ENCODE assay signal across 10 cellular contexts in the genomic region with DNA sequence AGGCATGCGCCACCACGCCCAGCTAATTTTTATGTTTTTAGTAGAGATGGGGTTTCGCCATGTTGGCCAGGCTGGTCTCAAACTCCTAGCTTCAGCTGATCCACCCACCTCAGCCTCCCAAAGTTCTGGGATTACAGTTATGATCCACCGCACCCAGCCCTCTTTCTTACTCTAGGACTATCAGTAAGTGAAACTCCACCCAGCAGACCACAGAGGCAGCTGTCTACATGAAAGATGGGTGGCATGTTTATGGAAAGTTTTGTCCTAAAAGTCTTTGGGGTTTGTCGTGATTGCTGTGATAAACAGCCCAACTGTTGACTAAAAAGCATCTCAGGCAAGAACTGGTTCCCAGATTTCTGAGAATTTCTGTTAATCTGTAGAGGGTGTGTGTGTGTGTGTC. TPM values are rescaled to one million over a fixed set of nuclear protein-coding genes. Genes with fewer than 3 reads are reported as not detected.
DNase-seq lines count a peak whose midpoint lies in the region; ATAC-seq and TF ChIP-seq lines count a peak whose summit lies in the region.
"Had no signal": no experiment of that assay in that cellular context is flagged by ENCODE, and none has a peak within 500 bp of the region (broad histone marks: within the 10 kb centered on the region; RNA-seq: fewer than 3 reads in every experiment).

No MANE protein-coding gene starts in this region.

- POLR2A ChIA-PET in naive thymus-derived CD8-positive, alpha-beta T cell (lab: Charles Lee) = interaction anchor here (0.7 to 2.5 kb wide), 5 partner anchors 9 to 43 kb away, joined by 3 to 10 read pairs (median 3); a partner anchor contains a TSS

- H3K56ac ChIP-seq in mesendoderm (ENCODE audit: low read length) = no peak overlapping the region

- no peaks in the 10 kb centered on the region for H3K9me3 ChIP-seq in aorta (ENCODE audit: control insufficient read depth, low read length)

- DNase-seq in stimulated activated CD4-positive, alpha-beta T cell treated with anti-CD3 and anti-CD28 coated beads, Interleukin-4, amount 100 ng/mL, for 24 hours = peak; percentile 28
- DNase-seq in stimulated activated CD4-positive, alpha-beta T cell treated with anti-CD3 and anti-CD28 coated beads, Interleukin-12 subunit alpha, Interleukin-12 subunit beta, amount 100 ng/mL, for 4 hours = no peak
- no peak for DNase-seq in activated naive CD8-positive, alpha-beta T cell treated with anti-CD3 and anti-CD28 coated beads, Interleukin-2, amount 50 U/mL, for 24 hours
- peak in 2 of 10 donors; percentile 15 to 22 for DNase-seq in naive thymus-derived CD8-positive, alpha-beta T cell
- DNase-seq in aorta (no peak), mesendoderm (no peak), foreskin keratinocyte (no peak)

- H3K23ac ChIP-seq in mesendoderm (ENCODE audit: low read length) = no peak overlapping the region

- H3K36me3 ChIP-seq in aorta (ENCODE audit: control insufficient read depth in 1 of 2, insufficient read depth in 2 of 2, low read length in 1 of 2) (no peaks in the 10 kb centered on the region), mesendoderm (ENCODE audit: control insufficient read depth, insufficient read depth, low read length) (no peaks in the 10 kb centered on the region)

- peak overlapping the region; percentile 0 to 62 for H3K27ac ChIP-seq in aorta (ENCODE audit: low read depth in 1 of 2, low read length in 2 of 2)
- H3K27ac ChIP-seq in mesendoderm (ENCODE audit: low read depth, low read length) = no peak overlapping the region
- H3K27ac ChIP-seq in foreskin keratinocyte = no peak overlapping the region

- no peak overlapping the region for H2AK5ac ChIP-seq in mesendoderm (ENCODE audit: low read length)

- peaks cover 37% of the 10 kb centered on the region for H3K36me3 Mint-ChIP-seq in activated naive CD8-positive, alpha-beta T cell treated with anti-CD3 and anti-CD28 coated beads, Interleukin-2, amount 50 U/mL, for 24 hours (ENCODE audit: low read depth)
- peaks cover 0 to 50% (median 9%) of the 10 kb centered on the region in 3 donors for H3K36me3 Mint-ChIP-seq in naive thymus-derived CD8-positive, alpha-beta T cell

- no peaks in the 10 kb centered on the region for H3K27me3 Mint-ChIP-seq in activated naive CD8-positive, alpha-beta T cell treated with anti-CD3 and anti-CD28 coated beads, Interleukin-2, amount 50 U/mL, for 24 hours
- no peaks in the 10 kb centered on the region for H3K27me3 Mint-ChIP-seq in naive thymus-derived CD8-positive, alpha-beta T cell

- no peaks in the 10 kb centered on the region for H3K9me3 Mint-ChIP-seq in activated naive CD8-positive, alpha-beta T cell treated with anti-CD3 and anti-CD28 coated beads, Interleukin-2, amount 50 U/mL, for 24 hours
- H3K9me3 Mint-ChIP-seq in naive thymus-derived CD8-positive, alpha-beta T cell = no peaks in the 10 kb centered on the region

- H2BK5ac ChIP-seq in mesendoderm (ENCODE audit: low read length) = no peak overlapping the region

- H3K4me1 Mint-ChIP-seq in activated naive CD8-positive, alpha-beta T cell treated with anti-CD3 and anti-CD28 coated beads, Interleukin-2, amount 50 U/mL, for 24 hours = peaks cover 76% of the 10 kb centered on the region
- peaks cover 44 to 84% (median 82%) of the 10 kb centered on the region in 4 donors for H3K4me1 Mint-ChIP-seq in naive thymus-derived CD8-positive, alpha-beta T cell

- peak overlapping the region; percentile 61 for H3K4me3 Mint-ChIP-seq in activated naive CD8-positive, alpha-beta T cell treated with anti-CD3 and anti-CD28 coated beads, Interleukin-2, amount 50 U/mL, for 24 hours
- peak overlapping the region; percentile 21 to 93 (median 76) for H3K4me3 Mint-ChIP-seq in naive thymus-derived CD8-positive, alpha-beta T cell

- peaks cover 8 to 11% of the 10 kb centered on the region in 2 donors for H3K4me1 ChIP-seq in aorta (ENCODE audit: control insufficient read depth in 1 of 2, insufficient read depth in 2 of 2, low read length in 2 of 2)
- no peaks in the 10 kb centered on the region for H3K4me1 ChIP-seq in mesendoderm (ENCODE audit: control insufficient read depth, low read depth, low read length)
- peaks cover 20% of the 10 kb centered on the region for H3K4me1 ChIP-seq in foreskin keratinocyte

- 74 to 76% methylated on average over 5 of the region's 5 CpGs for WGBS in aorta, 2 donors
- no CpG with 5 or more reads among the region's 5 CpGs for WGBS in mesendoderm (ENCODE audit: extremely low coverage, insufficient coverage, low lambda C conversion rate)

- H3K79me2 ChIP-seq in mesendoderm (ENCODE audit: control insufficient read depth, insufficient read depth, low read length) = no peaks in the 10 kb centered on the region

- no peaks in the 10 kb centered on the region for H3K79me1 ChIP-seq in mesendoderm (ENCODE audit: low read length)

- no peak for TF ChIP-seq CTCF in foreskin keratinocyte (conservative IDR thresholded peaks at IDR 0.05)

- H3K4me2 ChIP-seq in mesendoderm (ENCODE audit: low read length) = no peak overlapping the region

- no peak overlapping the region for H3K18ac ChIP-seq in mesendoderm (ENCODE audit: low read length)

- H2BK120ac ChIP-seq in mesendoderm (ENCODE audit: low read depth, low read length) = no peak overlapping the region

- no peak overlapping the region for H3K4me3 ChIP-seq in aorta (ENCODE audit: low read length in 2 of 2)
- H3K4me3 ChIP-seq in mesendoderm (ENCODE audit: low read length) = no peak overlapping the region

- ATAC-seq in activated naive CD8-positive, alpha-beta T cell treated with anti-CD3 and anti-CD28 coated beads, Interleukin-2, amount 50 U/mL, for 24 hours = peak; percentile 32
- ATAC-seq in naive thymus-derived CD8-positive, alpha-beta T cell = peak in 1 of 2 donors; percentile 31
- ATAC-seq in aorta (ENCODE audit: low FRiP score) = no peak
- no peak for ATAC-seq in foreskin keratinocyte
- ATAC-seq in GM21528 (IDR thresholded peaks at IDR 0.05; ENCODE audit: low FRiP score, unreplicated experiment) = no peak
- ATAC-seq: HepG2 had no signal

- no peak overlapping the region for H4K5ac ChIP-seq in mesendoderm (ENCODE audit: low read length)

- no peak overlapping the region for H4K8ac ChIP-seq in mesendoderm (ENCODE audit: low read depth, low read length)

- intact Hi-C loops in aorta (cut with DNase I) = no loop called here

- H3K27me3 ChIP-seq in aorta (ENCODE audit: control insufficient read depth in 1 of 2, insufficient read depth in 2 of 2, low read length in 1 of 2) = no peaks in the 10 kb centered on the region
- H3K27me3 ChIP-seq in mesendoderm (ENCODE audit: insufficient read depth, low read length, poor library complexity) = no peaks in the 10 kb centered on the region
- H3K27me3 ChIP-seq in foreskin keratinocyte = no peaks in the 10 kb centered on the region

- H2BK15ac ChIP-seq in mesendoderm (replicated peaks; ENCODE audit: low read depth) = no peak overlapping the region

- H3K27ac Mint-ChIP-seq in activated naive CD8-positive, alpha-beta T cell treated with anti-CD3 and anti-CD28 coated beads, Interleukin-2, amount 50 U/mL, for 24 hours = peak overlapping the region; percentile 96
- H3K27ac Mint-ChIP-seq in naive thymus-derived CD8-positive, alpha-beta T cell = peak overlapping the region; percentile 79 to 98 (median 93)

- no peak overlapping the region for H3K4ac ChIP-seq in mesendoderm (ENCODE audit: low read depth, low read length)

- H3K9ac ChIP-seq in mesendoderm (ENCODE audit: low read length) = no peak overlapping the region

RNA-seq across cellular contexts. Expression of a gene that starts 10.9 kb away (rescaled TPM):
- 100 to 1,000 TPM; 109 to 111 TPM for total RNA-seq in naive thymus-derived CD8-positive, alpha-beta T cell
- polyA plus RNA-seq in naive thymus-derived CD8-positive, alpha-beta T cell = 100 to 1,000 TPM; 315 to 450 (median 375) TPM
- total RNA-seq in aorta (100 to 1,000 TPM; 129 to 205 TPM), foreskin keratinocyte (50.4 and 69.2 TPM in 2 replicates)
- polyA plus RNA-seq in aorta (100 to 1,000 TPM; 160 to 195 TPM), foreskin keratinocyte (40.9 and 52.1 TPM in 2 replicates)
- 21.1 TPM for polyA plus RNA-seq in mesendoderm (2013, experiment 1 of 2)
- 21.6 TPM for polyA plus RNA-seq in mesendoderm (2013, experiment 2 of 2)

RNA-seq across cellular contexts. Expression of a gene that starts 15.5 kb away (rescaled TPM):
- 10 to 100 TPM; 71.8 to 80.1 TPM for total RNA-seq in naive thymus-derived CD8-positive, alpha-beta T cell
- 10 to 100 TPM; 35.1 to 49.1 (median 45.5) TPM for polyA plus RNA-seq in naive thymus-derived CD8-positive, alpha-beta T cell
- total RNA-seq in aorta (10 to 100 TPM; 38.0 to 59.7 TPM), foreskin keratinocyte (62.2 and 68.7 TPM in 2 replicates)
- polyA plus RNA-seq in aorta (10 to 100 TPM; 32.2 to 38.3 TPM), foreskin keratinocyte (40.9 and 43.7 TPM in 2 replicates)
- polyA plus RNA-seq in mesendoderm (2013, experiment 1 of 2) = 54.4 TPM
- 53.9 TPM for polyA plus RNA-seq in mesendoderm (2013, experiment 2 of 2)

RNA-seq across cellular contexts. Expression of a gene that starts 26.8 kb away (rescaled TPM):
- total RNA-seq in naive thymus-derived CD8-positive, alpha-beta T cell = not detected
- under 1 TPM in 1 of 3 donors, not detected in 2; 0.06 TPM for polyA plus RNA-seq in naive thymus-derived CD8-positive, alpha-beta T cell
- total RNA-seq in aorta (under 1 TPM in 1 of 2 donors, not detected in 1; 0.12 TPM), foreskin keratinocyte (not detected in 2 replicates)
- polyA plus RNA-seq in aorta (not detected), foreskin keratinocyte (not detected in 2 replicates)
- not detected for polyA plus RNA-seq in mesendoderm (2013, experiment 1 of 2)
- not detected for polyA plus RNA-seq in mesendoderm (2013, experiment 2 of 2)
- total RNA-seq: dermis microvascular lymphatic vessel endothelial cell, HepG2 had no signal
- polyA plus RNA-seq: HepG2 had no signal

RNA-seq across cellular contexts. Expression of a gene that starts 43.5 kb away (rescaled TPM):
- 10 to 100 TPM; 38.5 to 43.7 TPM for total RNA-seq in naive thymus-derived CD8-positive, alpha-beta T cell
- polyA plus RNA-seq in naive thymus-derived CD8-positive, alpha-beta T cell = 10 to 100 TPM; 28.0 to 34.7 (median 34.6) TPM
- total RNA-seq in aorta = 10 to 100 TPM; 45.6 to 52.8 TPM
- polyA plus RNA-seq in aorta = 10 to 100 TPM in 1 of 2 donors, 1 to 10 TPM in 1; 7.4 to 14.8 TPM
- 10.9 TPM for polyA plus RNA-seq in mesendoderm (2013, experiment 1 of 2)
- polyA plus RNA-seq in mesendoderm (2013, experiment 2 of 2) = 11.2 TPM
- 23.6 and 29.2 TPM in 2 replicates for total RNA-seq in foreskin keratinocyte
- 3.7 and 4.0 TPM in 2 replicates for polyA plus RNA-seq in foreskin keratinocyte

Comparison
In these comparisons a context has a peak if more than half of its experiments do, and no peak if none do; other contexts are left out.
1. H3K27ac ChIP-seq: peak in aorta (2 of 2); none in mesendoderm (single experiment) and foreskin keratinocyte (single experiment).